Comparison of ENCODE assay signal across 9 cellular contexts in the genomic region with DNA sequence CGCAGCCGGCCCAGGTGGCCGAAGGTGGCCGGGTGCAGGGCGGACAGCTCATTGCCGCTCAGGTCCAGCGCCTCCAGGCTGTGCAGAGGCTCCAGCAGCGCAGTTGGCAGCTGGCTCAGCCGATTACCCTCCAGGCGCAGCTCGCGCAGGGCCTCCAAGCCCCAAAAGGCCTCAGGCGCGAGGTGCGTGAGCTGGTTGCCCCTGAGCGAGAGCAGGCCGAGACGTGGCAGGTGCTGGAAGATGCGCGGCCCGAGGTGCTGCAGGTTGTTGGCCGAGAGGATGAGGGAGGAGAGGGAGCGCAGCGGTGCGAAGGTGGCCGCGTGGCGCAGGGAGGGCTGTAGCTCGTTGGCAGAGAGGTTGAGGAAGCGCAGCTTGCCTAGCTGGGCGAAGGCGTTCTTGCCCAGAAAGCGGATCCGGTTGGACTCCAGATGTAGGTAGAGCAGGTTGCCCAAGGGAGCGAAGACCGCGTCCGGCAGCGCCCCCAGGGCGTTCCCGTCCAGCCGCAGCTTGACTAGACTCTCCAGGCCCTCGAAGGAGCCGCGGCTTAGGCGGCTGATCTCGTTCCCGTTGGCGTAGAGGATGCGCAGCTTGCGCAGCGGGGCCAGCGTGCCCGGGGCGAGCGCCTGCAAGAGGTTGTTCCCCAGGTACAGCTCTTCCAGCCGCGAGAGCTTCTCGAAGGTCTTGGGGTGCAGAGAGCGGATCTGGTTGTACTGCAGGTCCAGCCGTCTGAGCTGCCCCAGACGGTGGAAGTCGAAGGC. TPM values are rescaled to one million over a fixed set of nuclear protein-coding genes. Genes with fewer than 3 reads are reported as not detected.
DNase-seq lines count a peak whose midpoint lies in the region; TF ChIP-seq lines count a peak whose summit lies in the region.
"Had no signal": no experiment of that assay in that cellular context is flagged by ENCODE, and none has a peak within 500 bp of the region (broad histone marks: within the 10 kb centered on the region; RNA-seq: fewer than 3 reads in every experiment).

No MANE protein-coding gene starts in this region.

- H3K27me3 ChIP-seq in Peyer's patch (peaks cover 0 to 8% of the 10 kb centered on the region in 2 donors), muscle layer of colon (ENCODE audit: control insufficient read depth in 1 of 2, insufficient read depth in 2 of 2, low read length in 2 of 2) (peaks cover 10 to 25% of the 10 kb centered on the region in 2 donors)

- peaks cover 76% of the 10 kb centered on the region for H3K27me3 Mint-ChIP-seq in activated naive CD4-positive, alpha-beta T cell treated with anti-CD3 and anti-CD28 coated beads, Interleukin-2, amount 10 ng/mL, durations not matched to agents 7 days and 5 days

- TF ChIP-seq CTCF in Peyer's patch (IDR thresholded peaks at IDR 0.05): no peak
- no peak for TF ChIP-seq CTCF in epithelial cell of esophagus (IDR thresholded peaks at IDR 0.05; ENCODE audit: insufficient read depth, low read depth, low read length, missing control alignments)

- H3K4me3 ChIP-seq in Peyer's patch (peak overlapping the region; percentile 32 to 74 (median 56)), epithelial cell of esophagus (ENCODE audit: low read length) (peak overlapping the region; percentile 16), muscle layer of colon (ENCODE audit: low read depth in 1 of 2, low read length in 2 of 2) (peak overlapping the region; percentile 53 to 60)

- DNase-seq in GM03348 (ENCODE audit: low spot score) (peak; percentile 10), Peyer's patch (peak in 1 of 3 donors; percentile 50), epithelial cell of esophagus (ENCODE audit: low read depth) (peak; percentile 29), NCI-H1694 treated with DMSO at 0.1 percent for 48 hours (lab: John Stamatoyannopoulos, UW) (no peak), SW480 (ENCODE audit: low spot score) (no peak)
- DNase-seq in central memory CD4-positive, alpha-beta T cell: no peak
- DNase-seq in activated naive CD4-positive, alpha-beta T cell treated with anti-CD3 and anti-CD28 coated beads, Interleukin-2, amount 10 ng/mL, durations not matched to agents 7 days and 5 days: no peak

- no peaks in the 10 kb centered on the region for H3K36me3 ChIP-seq in Peyer's patch
- peaks cover 5% of the 10 kb centered on the region for H3K36me3 ChIP-seq in muscle layer of colon (ENCODE audit: insufficient read depth, low read length)

- H3K9me3 Mint-ChIP-seq in activated naive CD4-positive, alpha-beta T cell treated with anti-CD3 and anti-CD28 coated beads, Interleukin-2, amount 10 ng/mL, durations not matched to agents 7 days and 5 days: no peaks in the 10 kb centered on the region

- TF ChIP-seq POLR2A in Peyer's patch (IDR thresholded peaks at IDR 0.05): no peak

- no peak overlapping the region for H3K9ac ChIP-seq in muscle layer of colon (ENCODE audit: low read length)

- H3K9me3 ChIP-seq in Peyer's patch (peaks cover 0 to 6% (median 0%) of the 10 kb centered on the region in 4 donors), muscle layer of colon (ENCODE audit: low read length) (no peaks in the 10 kb centered on the region)

- H3K27ac ChIP-seq in Peyer's patch (peak overlapping the region in 3 of 4 donors; percentile 5 to 82 (median 74)), muscle layer of colon (ENCODE audit: low read depth, low read length) (no peak overlapping the region)
- H3K27ac ChIP-seq: epithelial cell of prostate had no signal

- H3K4me3 Mint-ChIP-seq in activated naive CD4-positive, alpha-beta T cell treated with anti-CD3 and anti-CD28 coated beads, Interleukin-2, amount 10 ng/mL, durations not matched to agents 7 days and 5 days: no peak overlapping the region

- no peak overlapping the region for H3K27ac Mint-ChIP-seq in activated naive CD4-positive, alpha-beta T cell treated with anti-CD3 and anti-CD28 coated beads, Interleukin-2, amount 10 ng/mL, durations not matched to agents 7 days and 5 days

- no peaks in the 10 kb centered on the region for H3K36me3 Mint-ChIP-seq in activated naive CD4-positive, alpha-beta T cell treated with anti-CD3 and anti-CD28 coated beads, Interleukin-2, amount 10 ng/mL, durations not matched to agents 7 days and 5 days

- CTCF ChIA-PET in activated naive CD4-positive, alpha-beta T cell treated with anti-CD3 and anti-CD28 coated beads, Interleukin-2, amount 10 ng/mL, durations not matched to agents 7 days and 5 days (lab: Charles Lee): interaction anchor here (0.9 to 3.7 kb wide), 14 partner anchors 10 to 157 kb away, joined by 3 to 33 read pairs (median 6); no protein-coding TSS in a partner anchor

- peaks cover 9% of the 10 kb centered on the region for H3K4me1 Mint-ChIP-seq in activated naive CD4-positive, alpha-beta T cell treated with anti-CD3 and anti-CD28 coated beads, Interleukin-2, amount 10 ng/mL, durations not matched to agents 7 days and 5 days

- H3K4me1 ChIP-seq in Peyer's patch (peaks cover 0 to 43% (median 16%) of the 10 kb centered on the region in 4 donors), muscle layer of colon (ENCODE audit: insufficient read depth, low read length) (peaks cover 36% of the 10 kb centered on the region)

RNA-seq across cellular contexts. Expression of a gene that starts 0.9 kb away (rescaled TPM):
- 1 to 10 TPM in 2 of 4 donors, under 1 TPM in 2; 0.70 to 1.7 (median 1.0) TPM for total RNA-seq in Peyer's patch

Comparison
In these comparisons a context has a peak if more than half of its experiments do, and no peak if none do; other contexts are left out.
1. DNase-seq: peak in GM03348 (single experiment) and epithelial cell of esophagus (single experiment); none in central memory CD4-positive, alpha-beta T cell (single experiment), NCI-H1694 treated with DMSO at 0.1 percent for 48 hours (single experiment), SW480 (single experiment) and activated naive CD4-positive, alpha-beta T cell treated with anti-CD3 and anti-CD28 coated beads, Interleukin-2, amount 10 ng/mL, durations not matched to agents 7 days and 5 days (single experiment).
2. Peak in every context shown above with its lines, with median percentiles within 50 percentile points of each other: H3K4me3 ChIP-seq.